In the genomic region with DNA sequence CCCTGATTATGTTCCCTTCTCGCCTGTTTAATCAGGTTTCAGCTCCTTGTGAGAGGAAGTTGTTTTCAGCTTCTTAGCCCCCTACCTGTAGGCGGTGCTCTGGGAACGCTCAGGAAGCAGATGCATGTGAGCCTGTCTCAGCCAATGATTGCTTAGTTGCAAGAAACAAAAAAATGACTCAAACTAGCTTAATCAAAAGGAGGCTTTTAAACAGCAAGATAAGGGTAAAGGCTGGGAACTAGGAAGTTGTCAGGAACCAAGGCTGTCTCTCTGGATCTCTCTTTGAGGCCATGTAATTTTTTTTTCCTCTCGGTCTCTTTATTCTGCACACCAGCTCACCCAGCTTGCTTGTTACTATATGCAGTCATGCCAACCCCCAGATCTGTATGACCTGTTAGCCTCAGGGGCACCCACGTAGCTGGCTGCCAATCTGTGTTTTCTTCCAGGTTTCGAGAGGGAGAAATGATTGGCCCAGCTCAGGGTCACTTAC, we compare ENCODE assay signal across 1 cellular context.
TF ChIP-seq lines count a peak whose summit lies in the region.

No MANE protein-coding gene starts in this region.

TF ChIP-seq in K562, 482 proteins besides CTCF, POLR2A, EP300 and RAD21 (continued from another document and continues in another):
- TF ChIP-seq, protein P1, sequence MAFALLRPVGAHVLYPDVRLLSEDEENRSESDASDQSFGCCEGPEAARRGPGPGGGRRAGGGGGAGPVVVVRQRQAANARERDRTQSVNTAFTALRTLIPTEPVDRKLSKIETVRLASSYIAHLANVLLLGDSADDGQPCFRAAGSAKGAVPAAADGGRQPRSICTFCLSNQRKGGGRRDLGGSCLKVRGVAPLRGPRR (CRISPR knock-in tag; IDR thresholded peaks at IDR 0.05), result no peak
- TF ChIP-seq SRSF1 (IDR thresholded peaks at IDR 0.05; ENCODE audit: low read depth, low read length) (no peak), SMAD1 (IDR thresholded peaks at IDR 0.05; ENCODE audit: low read depth, low read length, partially characterized antibody) (no peak), RCOR1 (IDR thresholded peaks at IDR 0.05; ENCODE audit: borderline replicate concordance in 1 of 2, low read depth in 2 of 2, low read length in 2 of 2) (peak in 1 of 2 experiments; percentile 38; a peak in 1 of 4 replicates), CBFA2T3 (IDR thresholded peaks at IDR 0.05) (no peak), SAP30 (IDR thresholded peaks at IDR 0.05; ENCODE audit: borderline replicate concordance, insufficient read depth, low read depth, low read length, poor library complexity, severe bottlenecking) (no peak), ZNF507 (tag; conservative IDR thresholded peaks at IDR 0.05) (no peak), ZNF311 (CRISPR knock-in tag; IDR thresholded peaks at IDR 0.05) (no peak), ZNF316 (IDR thresholded peaks at IDR 0.05) (peak; percentile 34; the same call in 1 of the 2 replicates), NCOA2 (IDR thresholded peaks at IDR 0.05; ENCODE audit: partially characterized antibody in 2 of 2) (no peak), RBM17 (IDR thresholded peaks at IDR 0.05; ENCODE audit: borderline replicate concordance, low read depth, low read length) (no peak), SREBF1 (IDR thresholded peaks at IDR 0.05; ENCODE audit: borderline replicate concordance, low read depth, low read length) (no peak), NONO (IDR thresholded peaks at IDR 0.05; ENCODE audit: low read depth in 2 of 2, low read length in 1 of 2) (no peak), ARNT (IDR thresholded peaks at IDR 0.05) (no peak), GATA2 (CRISPR knock-in tag; IDR thresholded peaks at IDR 0.05) (0 out of 2 replicates have a peak, but pooled peaks have one; percentile 26), ZNF174 (CRISPR knock-in tag; IDR thresholded peaks at IDR 0.05) (no peak), NFYB (IDR thresholded peaks at IDR 0.05; ENCODE audit: extremely low read depth, insufficient read length) (peak; percentile 10), MEF2A (IDR thresholded peaks at IDR 0.05; ENCODE audit: control insufficient read depth, low read depth, low read length) (no peak), SP2 (IDR thresholded peaks at IDR 0.05; ENCODE audit: extremely low read depth, low read depth, low read length, poor library complexity, severe bottlenecking) (no peak), RAD51 (IDR thresholded peaks at IDR 0.05; ENCODE audit: borderline replicate concordance, low read depth) (0 out of 2 replicates have a peak, but pooled peaks have one; percentile 35), JUND (IDR thresholded peaks at IDR 0.05; ENCODE audit: borderline replicate concordance, low read depth, low read length) (peak; percentile 71), JUND (tag; IDR thresholded peaks at IDR 0.05; ENCODE audit: borderline replicate concordance, low read depth, low read length) (no peak; the same call in 1 of the 3 replicates), CBX5 (IDR thresholded peaks at IDR 0.05; ENCODE audit: borderline replicate concordance, low read depth) (no peak), SMAD4 (CRISPR knock-in tag; conservative IDR thresholded peaks at IDR 0.05) (no peak), SMAD2 (IDR thresholded peaks at IDR 0.05; ENCODE audit: low read depth, low read length) (no peak), POLR3A (IDR thresholded peaks at IDR 0.05; ENCODE audit: borderline replicate concordance, extremely low read depth, insufficient read depth, insufficient read length) (no peak), XRCC5 (IDR thresholded peaks at IDR 0.05; ENCODE audit: low read depth, low read length) (no peak), NR2C2 (CRISPR knock-in tag; IDR thresholded peaks at IDR 0.05) (no peak), NR2C2 (tag; IDR thresholded peaks at IDR 0.05) (0 out of 2 replicates have a peak, but pooled peaks have one; percentile 19)
- TF ChIP-seq, protein P2, sequence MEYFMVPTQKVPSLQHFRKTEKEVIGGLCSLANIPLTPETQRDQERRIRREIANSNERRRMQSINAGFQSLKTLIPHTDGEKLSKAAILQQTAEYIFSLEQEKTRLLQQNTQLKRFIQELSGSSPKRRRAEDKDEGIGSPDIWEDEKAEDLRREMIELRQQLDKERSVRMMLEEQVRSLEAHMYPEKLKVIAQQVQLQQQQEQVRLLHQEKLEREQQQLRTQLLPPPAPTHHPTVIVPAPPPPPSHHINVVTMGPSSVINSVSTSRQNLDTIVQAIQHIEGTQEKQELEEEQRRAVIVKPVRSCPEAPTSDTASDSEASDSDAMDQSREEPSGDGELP (CRISPR knock-in tag; IDR thresholded peaks at IDR 0.05; ENCODE audit: borderline replicate concordance), result 0 out of 2 replicates have a peak, but pooled peaks have one; percentile 20
- TF ChIP-seq, protein P3, sequence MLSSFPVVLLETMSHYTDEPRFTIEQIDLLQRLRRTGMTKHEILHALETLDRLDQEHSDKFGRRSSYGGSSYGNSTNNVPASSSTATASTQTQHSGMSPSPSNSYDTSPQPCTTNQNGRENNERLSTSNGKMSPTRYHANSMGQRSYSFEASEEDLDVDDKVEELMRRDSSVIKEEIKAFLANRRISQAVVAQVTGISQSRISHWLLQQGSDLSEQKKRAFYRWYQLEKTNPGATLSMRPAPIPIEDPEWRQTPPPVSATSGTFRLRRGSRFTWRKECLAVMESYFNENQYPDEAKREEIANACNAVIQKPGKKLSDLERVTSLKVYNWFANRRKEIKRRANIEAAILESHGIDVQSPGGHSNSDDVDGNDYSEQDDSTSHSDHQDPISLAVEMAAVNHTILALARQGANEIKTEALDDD (IDR thresholded peaks at IDR 0.05), result peak; percentile 74
- TF ChIP-seq, protein P4, sequence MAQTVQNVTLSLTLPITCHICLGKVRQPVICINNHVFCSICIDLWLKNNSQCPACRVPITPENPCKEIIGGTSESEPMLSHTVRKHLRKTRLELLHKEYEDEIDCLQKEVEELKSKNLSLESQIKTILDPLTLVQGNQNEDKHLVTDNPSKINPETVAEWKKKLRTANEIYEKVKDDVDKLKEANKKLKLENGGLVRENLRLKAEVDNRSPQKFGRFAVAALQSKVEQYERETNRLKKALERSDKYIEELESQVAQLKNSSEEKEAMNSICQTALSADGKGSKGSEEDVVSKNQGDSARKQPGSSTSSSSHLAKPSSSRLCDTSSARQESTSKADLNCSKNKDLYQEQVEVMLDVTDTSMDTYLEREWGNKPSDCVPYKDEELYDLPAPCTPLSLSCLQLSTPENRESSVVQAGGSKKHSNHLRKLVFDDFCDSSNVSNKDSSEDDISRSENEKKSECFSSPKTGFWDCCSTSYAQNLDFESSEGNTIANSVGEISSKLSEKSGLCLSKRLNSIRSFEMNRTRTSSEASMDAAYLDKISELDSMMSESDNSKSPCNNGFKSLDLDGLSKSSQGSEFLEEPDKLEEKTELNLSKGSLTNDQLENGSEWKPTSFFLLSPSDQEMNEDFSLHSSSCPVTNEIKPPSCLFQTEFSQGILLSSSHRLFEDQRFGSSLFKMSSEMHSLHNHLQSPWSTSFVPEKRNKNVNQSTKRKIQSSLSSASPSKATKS (CRISPR knock-in tag; IDR thresholded peaks at IDR 0.05), result no peak
- TF ChIP-seq, protein P5, sequence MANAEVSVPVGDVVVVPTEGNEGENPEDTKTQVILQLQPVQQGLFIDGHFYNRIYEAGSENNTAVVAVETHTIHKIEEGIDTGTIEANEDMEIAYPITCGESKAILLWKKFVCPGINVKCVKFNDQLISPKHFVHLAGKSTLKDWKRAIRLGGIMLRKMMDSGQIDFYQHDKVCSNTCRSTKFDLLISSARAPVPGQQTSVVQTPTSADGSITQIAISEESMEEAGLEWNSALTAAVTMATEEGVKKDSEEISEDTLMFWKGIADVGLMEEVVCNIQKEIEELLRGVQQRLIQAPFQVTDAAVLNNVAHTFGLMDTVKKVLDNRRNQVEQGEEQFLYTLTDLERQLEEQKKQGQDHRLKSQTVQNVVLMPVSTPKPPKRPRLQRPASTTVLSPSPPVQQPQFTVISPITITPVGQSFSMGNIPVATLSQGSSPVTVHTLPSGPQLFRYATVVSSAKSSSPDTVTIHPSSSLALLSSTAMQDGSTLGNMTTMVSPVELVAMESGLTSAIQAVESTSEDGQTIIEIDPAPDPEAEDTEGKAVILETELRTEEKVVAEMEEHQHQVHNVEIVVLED (CRISPR knock-in tag; IDR thresholded peaks at IDR 0.05), result no peak
- TF ChIP-seq, protein P6, sequence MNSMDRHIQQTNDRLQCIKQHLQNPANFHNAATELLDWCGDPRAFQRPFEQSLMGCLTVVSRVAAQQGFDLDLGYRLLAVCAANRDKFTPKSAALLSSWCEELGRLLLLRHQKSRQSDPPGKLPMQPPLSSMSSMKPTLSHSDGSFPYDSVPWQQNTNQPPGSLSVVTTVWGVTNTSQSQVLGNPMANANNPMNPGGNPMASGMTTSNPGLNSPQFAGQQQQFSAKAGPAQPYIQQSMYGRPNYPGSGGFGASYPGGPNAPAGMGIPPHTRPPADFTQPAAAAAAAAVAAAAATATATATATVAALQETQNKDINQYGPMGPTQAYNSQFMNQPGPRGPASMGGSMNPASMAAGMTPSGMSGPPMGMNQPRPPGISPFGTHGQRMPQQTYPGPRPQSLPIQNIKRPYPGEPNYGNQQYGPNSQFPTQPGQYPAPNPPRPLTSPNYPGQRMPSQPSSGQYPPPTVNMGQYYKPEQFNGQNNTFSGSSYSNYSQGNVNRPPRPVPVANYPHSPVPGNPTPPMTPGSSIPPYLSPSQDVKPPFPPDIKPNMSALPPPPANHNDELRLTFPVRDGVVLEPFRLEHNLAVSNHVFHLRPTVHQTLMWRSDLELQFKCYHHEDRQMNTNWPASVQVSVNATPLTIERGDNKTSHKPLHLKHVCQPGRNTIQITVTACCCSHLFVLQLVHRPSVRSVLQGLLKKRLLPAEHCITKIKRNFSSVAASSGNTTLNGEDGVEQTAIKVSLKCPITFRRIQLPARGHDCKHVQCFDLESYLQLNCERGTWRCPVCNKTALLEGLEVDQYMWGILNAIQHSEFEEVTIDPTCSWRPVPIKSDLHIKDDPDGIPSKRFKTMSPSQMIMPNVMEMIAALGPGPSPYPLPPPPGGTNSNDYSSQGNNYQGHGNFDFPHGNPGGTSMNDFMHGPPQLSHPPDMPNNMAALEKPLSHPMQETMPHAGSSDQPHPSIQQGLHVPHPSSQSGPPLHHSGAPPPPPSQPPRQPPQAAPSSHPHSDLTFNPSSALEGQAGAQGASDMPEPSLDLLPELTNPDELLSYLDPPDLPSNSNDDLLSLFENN (IDR thresholded peaks at IDR 0.05; ENCODE audit: low read depth in 2 of 2, low read length in 2 of 2), result no peak
- TF ChIP-seq, protein P7, sequence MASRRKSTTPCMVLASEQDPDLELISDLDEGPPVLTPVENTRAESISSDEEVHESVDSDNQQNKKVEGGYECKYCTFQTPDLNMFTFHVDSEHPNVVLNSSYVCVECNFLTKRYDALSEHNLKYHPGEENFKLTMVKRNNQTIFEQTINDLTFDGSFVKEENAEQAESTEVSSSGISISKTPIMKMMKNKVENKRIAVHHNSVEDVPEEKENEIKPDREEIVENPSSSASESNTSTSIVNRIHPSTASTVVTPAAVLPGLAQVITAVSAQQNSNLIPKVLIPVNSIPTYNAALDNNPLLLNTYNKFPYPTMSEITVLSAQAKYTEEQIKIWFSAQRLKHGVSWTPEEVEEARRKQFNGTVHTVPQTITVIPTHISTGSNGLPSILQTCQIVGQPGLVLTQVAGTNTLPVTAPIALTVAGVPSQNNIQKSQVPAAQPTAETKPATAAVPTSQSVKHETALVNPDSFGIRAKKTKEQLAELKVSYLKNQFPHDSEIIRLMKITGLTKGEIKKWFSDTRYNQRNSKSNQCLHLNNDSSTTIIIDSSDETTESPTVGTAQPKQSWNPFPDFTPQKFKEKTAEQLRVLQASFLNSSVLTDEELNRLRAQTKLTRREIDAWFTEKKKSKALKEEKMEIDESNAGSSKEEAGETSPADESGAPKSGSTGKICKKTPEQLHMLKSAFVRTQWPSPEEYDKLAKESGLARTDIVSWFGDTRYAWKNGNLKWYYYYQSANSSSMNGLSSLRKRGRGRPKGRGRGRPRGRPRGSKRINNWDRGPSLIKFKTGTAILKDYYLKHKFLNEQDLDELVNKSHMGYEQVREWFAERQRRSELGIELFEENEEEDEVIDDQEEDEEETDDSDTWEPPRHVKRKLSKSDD (conservative IDR thresholded peaks at IDR 0.05; ENCODE audit: low read length), result no peak
- TF ChIP-seq, protein P8, sequence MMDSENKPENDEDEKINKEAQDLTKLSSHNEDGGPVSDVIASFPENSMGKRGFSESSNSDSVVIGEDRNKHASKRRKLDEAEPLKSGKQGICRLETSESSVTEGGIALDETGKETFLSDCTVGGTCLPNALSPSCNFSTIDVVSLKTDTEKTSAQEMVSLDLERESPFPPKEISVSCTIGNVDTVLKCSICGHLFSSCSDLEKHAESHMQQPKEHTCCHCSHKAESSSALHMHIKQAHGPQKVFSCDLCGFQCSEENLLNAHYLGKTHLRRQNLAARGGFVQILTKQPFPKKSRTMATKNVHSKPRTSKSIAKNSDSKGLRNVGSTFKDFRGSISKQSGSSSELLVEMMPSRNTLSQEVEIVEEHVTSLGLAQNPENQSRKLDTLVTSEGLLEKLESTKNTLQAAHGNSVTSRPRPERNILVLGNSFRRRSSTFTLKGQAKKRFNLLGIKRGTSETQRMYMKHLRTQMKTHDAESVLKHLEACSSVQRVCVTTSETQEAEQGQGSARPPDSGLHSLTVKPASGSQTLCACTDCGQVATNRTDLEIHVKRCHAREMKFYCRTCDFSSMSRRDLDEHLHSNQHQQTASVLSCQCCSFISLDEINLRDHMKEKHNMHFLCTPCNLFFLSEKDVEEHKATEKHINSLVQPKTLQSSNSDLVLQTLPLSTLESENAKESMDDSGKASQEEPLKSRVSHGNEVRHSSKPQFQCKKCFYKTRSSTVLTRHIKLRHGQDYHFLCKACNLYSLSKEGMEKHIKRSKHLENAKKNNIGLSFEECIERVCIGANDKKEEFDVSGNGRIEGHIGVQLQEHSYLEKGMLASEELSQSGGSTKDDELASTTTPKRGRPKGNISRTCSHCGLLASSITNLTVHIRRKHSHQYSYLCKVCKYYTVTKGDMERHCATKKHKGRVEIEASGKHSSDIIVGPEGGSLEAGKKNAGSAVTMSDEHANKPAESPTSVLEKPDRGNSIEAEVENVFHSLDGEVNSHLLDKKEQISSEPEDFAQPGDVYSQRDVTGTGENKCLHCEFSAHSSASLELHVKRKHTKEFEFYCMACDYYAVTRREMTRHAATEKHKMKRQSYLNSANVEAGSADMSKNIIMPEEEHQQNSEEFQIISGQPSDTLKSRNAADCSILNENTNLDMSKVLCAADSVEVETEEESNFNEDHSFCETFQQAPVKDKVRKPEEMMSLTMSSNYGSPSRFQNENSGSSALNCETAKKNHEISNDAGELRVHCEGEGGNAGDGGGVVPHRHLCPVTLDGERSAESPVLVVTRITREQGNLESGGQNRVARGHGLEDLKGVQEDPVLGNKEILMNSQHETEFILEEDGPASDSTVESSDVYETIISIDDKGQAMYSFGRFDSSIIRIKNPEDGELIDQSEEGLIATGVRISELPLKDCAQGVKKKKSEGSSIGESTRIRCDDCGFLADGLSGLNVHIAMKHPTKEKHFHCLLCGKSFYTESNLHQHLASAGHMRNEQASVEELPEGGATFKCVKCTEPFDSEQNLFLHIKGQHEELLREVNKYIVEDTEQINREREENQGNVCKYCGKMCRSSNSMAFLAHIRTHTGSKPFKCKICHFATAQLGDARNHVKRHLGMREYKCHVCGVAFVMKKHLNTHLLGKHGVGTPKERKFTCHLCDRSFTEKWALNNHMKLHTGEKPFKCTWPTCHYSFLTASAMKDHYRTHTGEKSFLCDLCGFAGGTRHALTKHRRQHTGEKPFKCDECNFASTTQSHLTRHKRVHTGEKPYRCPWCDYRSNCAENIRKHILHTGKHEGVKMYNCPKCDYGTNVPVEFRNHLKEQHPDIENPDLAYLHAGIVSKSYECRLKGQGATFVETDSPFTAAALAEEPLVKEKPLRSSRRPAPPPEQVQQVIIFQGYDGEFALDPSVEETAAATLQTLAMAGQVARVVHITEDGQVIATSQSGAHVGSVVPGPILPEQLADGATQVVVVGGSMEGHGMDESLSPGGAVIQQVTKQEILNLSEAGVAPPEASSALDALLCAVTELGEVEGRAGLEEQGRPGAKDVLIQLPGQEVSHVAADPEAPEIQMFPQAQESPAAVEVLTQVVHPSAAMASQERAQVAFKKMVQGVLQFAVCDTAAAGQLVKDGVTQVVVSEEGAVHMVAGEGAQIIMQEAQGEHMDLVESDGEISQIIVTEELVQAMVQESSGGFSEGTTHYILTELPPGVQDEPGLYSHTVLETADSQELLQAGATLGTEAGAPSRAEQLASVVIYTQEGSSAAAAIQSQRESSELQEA (IDR thresholded peaks at IDR 0.05; ENCODE audit: low read depth), result no peak
